Comparison of ENCODE assay signal across 8 cellular contexts in genomic region chr11:115324569-115325432, GRCh38.
DNase-seq lines count a peak whose midpoint lies in the region; ATAC-seq, FAIRE-seq and TF ChIP-seq lines count a peak whose summit lies in the region.

No MANE protein-coding gene starts in this region.

- peak overlapping the region; percentile 23 for H2AFZ ChIP-seq in mammary epithelial cell (ENCODE audit: low read depth, low read length)

- H4K20me1 ChIP-seq in mammary epithelial cell (ENCODE audit: insufficient read depth, low read length), result no peaks in the 10 kb centered on the region

- TF ChIP-seq EP300 in stomach (IDR thresholded peaks at IDR 0.05), result no peak

- DNase-seq in DMS114 treated with DMSO at 0.1 percent for 48 hours (lab: John Stamatoyannopoulos, UW; ENCODE audit: unreplicated experiment) (peak; percentile 30), NT2/D1 (ENCODE audit: low read depth, low spot score) (peak; percentile 42), mammary epithelial cell (peak; percentile 50), stomach (peak; percentile 27)
- DNase-seq in Jurkat, Clone E6-1 (ENCODE audit: low read depth, low spot score), result peak; percentile 62

- dilution Hi-C loops in mammary epithelial cell (cut with HindIII; ENCODE audit: low sequenced_read_pairs), result no loop called here

- 49% methylated on average over 12 of the region's 12 CpGs for WGBS in mammary epithelial cell (ENCODE audit: low coverage, missing lambda C conversion rate)
- 46 to 58% (median 48%) methylated on average over 12 of the region's 12 CpGs for WGBS in stomach, 5 donors

- no peak overlapping the region for H3K9ac ChIP-seq in NT2/D1 (ENCODE audit: insufficient read length, low read depth)
- H3K9ac ChIP-seq in mammary epithelial cell (ENCODE audit: insufficient read depth, low read length), result no peak overlapping the region

- intact Hi-C loops in mammary epithelial cell (cut with micrococcal nuclease), result loop anchor here (1.0 to 5.0 kb wide), 6 partner anchors 588 to 1366 kb away; no protein-coding TSS in a partner anchor
- intact Hi-C loops in stomach (cut with DNase I; ENCODE audit: low total_unique reads), result loop anchor here (10.0 kb wide), 1 partner anchor 950 kb away; no protein-coding TSS in a partner anchor

- no peaks in the 10 kb centered on the region for H3K79me2 ChIP-seq in mammary epithelial cell (ENCODE audit: insufficient read depth, low read length)

- no peaks in the 10 kb centered on the region for H3K9me3 ChIP-seq in NT2/D1 (ENCODE audit: insufficient read depth, low read length)
- H3K9me3 ChIP-seq in mammary epithelial cell (replicated peaks; ENCODE audit: insufficient read depth, low read length), result no peaks in the 10 kb centered on the region
- no peaks in the 10 kb centered on the region for H3K9me3 ChIP-seq in stomach

- TF ChIP-seq POLR2A in stomach (IDR thresholded peaks at IDR 0.05), result no peak

- H3K27ac ChIP-seq in mammary epithelial cell (ENCODE audit: insufficient read depth, low read depth, low read length), result no peak overlapping the region
- H3K27ac ChIP-seq in stomach, result no peak overlapping the region

- no peak overlapping the region for H3K4me3 ChIP-seq in Jurkat, Clone E6-1 (ENCODE audit: low read length)
- no peak overlapping the region for H3K4me3 ChIP-seq in NT2/D1 (ENCODE audit: insufficient read length, low read depth)
- no peak overlapping the region for H3K4me3 ChIP-seq in mammary epithelial cell (replicated peaks in 1 of 3; ENCODE audit: insufficient read depth in 1 of 3, low read depth in 2 of 3, low read length in 3 of 3)
- no peak overlapping the region for H3K4me3 ChIP-seq in stomach

- TF ChIP-seq CTCF in mammary epithelial cell (conservative IDR thresholded peaks at IDR 0.05 in 1 of 2, IDR thresholded peaks at IDR 0.05 in 1 of 2; ENCODE audit: extremely low read depth in 1 of 2, insufficient read depth in 1 of 2, low read depth in 1 of 2, low read length in 2 of 2) (peak; percentile 87 to 90), stomach (IDR thresholded peaks at IDR 0.05) (peak in 5 of 7 experiments; percentile 59 to 81 (median 70))

- ATAC-seq in GM19452 (IDR thresholded peaks at IDR 0.05; ENCODE audit: unreplicated experiment) (peak; percentile 69), GM21423 (IDR thresholded peaks at IDR 0.05; ENCODE audit: unreplicated experiment) (no peak)

- BruUV-seq in mammary epithelial cell (replicated peaks; lab: Mats Ljungman, UMichigan), result no TSS peak

- in situ Hi-C loops in mammary epithelial cell (cut with MboI; ENCODE audit: low sequenced_read_pairs in 2 of 2), result loop anchor here (25.0 kb wide), 3 partner anchors 588 to 1362 kb away; no protein-coding TSS in a partner anchor

- H3K27me3 ChIP-seq in NT2/D1 (ENCODE audit: insufficient read depth, insufficient read length) (no peaks in the 10 kb centered on the region), mammary epithelial cell (ENCODE audit: insufficient read depth, low read length) (no peaks in the 10 kb centered on the region), stomach (no peaks in the 10 kb centered on the region)

- FAIRE-seq in islet of Langerhans (lab: Jason Lieb, UNC), result peak; percentile 99

- CTCF ChIA-PET in mammary epithelial cell (lab: Charles Lee; ENCODE audit: low non-redundant PET), result no interaction called here

- peak overlapping the region; percentile 49 for H3K4me2 ChIP-seq in mammary epithelial cell (ENCODE audit: insufficient read depth, low read depth, low read length)

- no peaks in the 10 kb centered on the region for H3K36me3 ChIP-seq in NT2/D1 (ENCODE audit: insufficient read depth, insufficient read length, low read length)
- no peaks in the 10 kb centered on the region for H3K36me3 ChIP-seq in mammary epithelial cell (ENCODE audit: insufficient read depth, low read length)
- no peaks in the 10 kb centered on the region for H3K36me3 ChIP-seq in stomach

- H3K4me1 ChIP-seq in NT2/D1 (ENCODE audit: insufficient read depth, insufficient read length), result no peaks in the 10 kb centered on the region
- H3K4me1 ChIP-seq in mammary epithelial cell (ENCODE audit: insufficient read depth, low read length), result no peaks in the 10 kb centered on the region
- H3K4me1 ChIP-seq in stomach, result peaks cover 0 to 7% (median 0%) of the 10 kb centered on the region in 4 donors
